In the genomic region with DNA sequence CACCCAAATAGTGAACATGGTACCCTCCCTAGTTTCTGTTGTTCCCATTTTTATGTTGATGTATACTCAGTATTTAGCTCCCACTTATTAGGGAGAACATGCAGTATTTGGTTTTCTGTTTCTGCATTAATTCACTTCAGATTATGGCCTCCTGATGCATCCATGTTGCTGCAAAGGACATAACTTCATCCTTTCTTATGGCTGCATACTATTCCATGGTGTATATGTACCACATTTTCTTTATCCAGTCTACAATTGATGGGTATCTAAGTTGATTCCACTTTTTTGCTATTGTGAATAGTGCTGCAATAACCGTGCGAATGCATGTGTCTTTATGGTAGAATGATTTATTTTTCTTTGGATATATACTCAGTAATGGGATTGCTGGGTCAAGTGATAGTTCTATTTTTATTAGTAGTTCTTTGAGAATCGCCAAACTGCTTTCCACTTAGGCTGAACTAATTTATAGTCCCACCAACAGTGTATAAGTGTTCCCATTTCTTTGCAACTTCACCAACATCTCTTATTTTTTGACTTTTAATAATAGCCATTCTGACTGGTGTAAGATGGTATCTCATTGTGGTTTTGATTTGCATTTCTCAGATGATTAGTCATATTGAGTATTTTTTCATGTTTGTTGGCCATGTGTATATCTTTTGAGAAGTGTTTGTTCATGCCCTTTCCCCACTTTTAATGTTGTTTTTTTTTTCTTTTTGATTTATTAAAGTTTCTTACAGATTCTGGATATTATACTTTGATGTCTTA, we compare ENCODE assay signal across 23 cellular contexts.
DNase-seq lines count a peak whose midpoint lies in the region; TF ChIP-seq lines count a peak whose summit lies in the region.
"Had no signal": no experiment of that assay in that cellular context is flagged by ENCODE, and none has a peak within 500 bp of the region (broad histone marks: within the 10 kb centered on the region; RNA-seq: fewer than 3 reads in every experiment).

No MANE protein-coding gene starts in this region.

- peaks cover 17% of the 10 kb centered on the region for H3K36me3 Mint-ChIP-seq in HFFc6 (ENCODE audit: low read depth)
- H3K36me3 Mint-ChIP-seq in H9 (ENCODE audit: insufficient read depth in 1 of 3, low read depth in 3 of 3): peaks cover 0 to 14% (median 4%) of the 10 kb centered on the region in 3 experiments; a peak in 3 of 7 replicates

- no peaks in the 10 kb centered on the region for H3K79me2 ChIP-seq in H9 (ENCODE audit: insufficient read depth, low read length)
- H3K79me2 ChIP-seq: parathyroid adenoma had no signal

- no peak overlapping the region for H4K8ac ChIP-seq in H9 (replicated peaks; ENCODE audit: insufficient read length, low read depth, low read length)

- no peak overlapping the region for H3K4ac ChIP-seq in H9 (ENCODE audit: low read depth, low read length)

- no peak overlapping the region for H2BK120ac ChIP-seq in H9 (ENCODE audit: low read depth, low read length, poor library complexity, severe bottlenecking)

- H2BK12ac ChIP-seq in H9 (ENCODE audit: insufficient read length, low read depth, low read length): no peak overlapping the region

- H3K9me3 ChIP-seq in adipocyte (ENCODE audit: control insufficient read depth, low read length): no peaks in the 10 kb centered on the region
- H3K9me3 ChIP-seq in H9 (ENCODE audit: control insufficient read depth, low read depth, low read length): no peaks in the 10 kb centered on the region
- H3K9me3 ChIP-seq: body of pancreas, left lung, upper lobe of right lung had no signal

- H3K27me3 Mint-ChIP-seq in HFFc6 (ENCODE audit: insufficient read depth) (no peaks in the 10 kb centered on the region), H9 (ENCODE audit: low read depth) (no peaks in the 10 kb centered on the region)
- H3K27me3 Mint-ChIP-seq: activated CD4-positive, alpha-beta T cell treated with anti-CD3 and anti-CD28 coated beads, Interleukin-2, amount 10 ng/mL, durations not matched to agents 24 days and 14 days; activated naive CD8-positive, alpha-beta T cell had no signal

- no peak overlapping the region for H2BK5ac ChIP-seq in H9 (ENCODE audit: insufficient read length, low read length)

- H3K27ac Mint-ChIP-seq in HFFc6: no peak overlapping the region
- no peak overlapping the region for H3K27ac Mint-ChIP-seq in H9
- H3K27ac Mint-ChIP-seq: activated CD4-positive, alpha-beta T cell treated with anti-CD3 and anti-CD28 coated beads, Interleukin-2, amount 10 ng/mL, durations not matched to agents 24 days and 14 days; activated naive CD8-positive, alpha-beta T cell; nephron had no signal

- WGBS in H9 (ENCODE audit: extremely low coverage, insufficient read length, low lambda C conversion rate): no CpG with 5 or more reads among the region's 3 CpGs

- TF ChIP-seq CTCF in HFFc6 (IDR thresholded peaks at IDR 0.05) (no peak), H9 (conservative IDR thresholded peaks at IDR 0.05) (no peak)

- H3K4me1 Mint-ChIP-seq in HFFc6 (ENCODE audit: low read depth) (peaks cover 22% of the 10 kb centered on the region), H9 (no peaks in the 10 kb centered on the region)
- H3K4me1 Mint-ChIP-seq: activated CD4-positive, alpha-beta T cell treated with anti-CD3 and anti-CD28 coated beads, Interleukin-2, amount 10 ng/mL, durations not matched to agents 24 days and 14 days; nephron had no signal

- no peak overlapping the region for H2BK20ac ChIP-seq in H9 (ENCODE audit: low read depth, low read length, poor library complexity, severe bottlenecking)

- peak; percentile 14 for DNase-seq in A172 (ENCODE audit: low spot score)
- DNase-seq in HFFc6: peak; percentile 48
- DNase-seq in adipocyte (ENCODE audit: low read depth): peak; percentile 2
- DNase-seq in fibroblast of peridontal ligament (ENCODE audit: extremely low read depth): peak; percentile 26
- no peak for DNase-seq in LoVo (ENCODE audit: low spot score)
- DNase-seq in H7: no peak
- no peak for DNase-seq in H9
- no peak for DNase-seq in NCI-H146 treated with DMSO at 0.1 percent for 48 hours (lab: John Stamatoyannopoulos, UW; ENCODE audit: unreplicated experiment)
- DNase-seq: 8988T; activated CD4-positive, alpha-beta T cell treated with anti-CD3 and anti-CD28 coated beads, Interleukin-2, amount 10 ng/mL, durations not matched to agents 24 days and 14 days; body of pancreas; effector memory CD4-positive, alpha-beta T cell; heart left ventricle; KG1; left lung; NCI-H2029; NCI-H446; substantia nigra; upper lobe of right lung had no signal

- H3K9ac ChIP-seq in adipocyte (ENCODE audit: low read length): no peak overlapping the region
- H3K9ac ChIP-seq in H9 (ENCODE audit: extremely low read depth, insufficient read length, low read length): no peak overlapping the region
- H3K9ac ChIP-seq: parathyroid adenoma had no signal

- no peaks in the 10 kb centered on the region for H3K27me3 ChIP-seq in adipocyte (replicated peaks; ENCODE audit: control insufficient read depth, insufficient read depth, low read length)
- H3K27me3 ChIP-seq in H7 (ENCODE audit: control insufficient read depth, insufficient read depth, low read length): no peaks in the 10 kb centered on the region
- H3K27me3 ChIP-seq in H9 (ENCODE audit: insufficient read depth, low read length): no peaks in the 10 kb centered on the region
- H3K27me3 ChIP-seq: body of pancreas, heart left ventricle, left lung, upper lobe of right lung had no signal

- no peaks in the 10 kb centered on the region for H3K79me1 ChIP-seq in H9 (ENCODE audit: insufficient read depth, low read depth, low read length, poor library complexity, severe bottlenecking)

- no peak overlapping the region for H2BK15ac ChIP-seq in H9 (ENCODE audit: low read depth, low read length)

- no peak overlapping the region for H3K4me3 ChIP-seq in adipocyte (ENCODE audit: low read length)
- no peak overlapping the region for H3K4me3 ChIP-seq in H7 (ENCODE audit: insufficient read depth, low read depth, low read length)
- H3K4me3 ChIP-seq: body of pancreas, heart left ventricle, left lung, upper lobe of right lung had no signal

- peaks cover 5% of the 10 kb centered on the region for H3K36me3 ChIP-seq in adipocyte (ENCODE audit: control insufficient read depth, insufficient read depth, low read length, severe bottlenecking)
- no peaks in the 10 kb centered on the region for H3K36me3 ChIP-seq in H7 (replicated peaks; ENCODE audit: control insufficient read depth, insufficient read depth, low read length)
- H3K36me3 ChIP-seq: left lung, upper lobe of right lung had no signal

- no peaks in the 10 kb centered on the region for H3K9me3 Mint-ChIP-seq in HFFc6
- no peaks in the 10 kb centered on the region for H3K9me3 Mint-ChIP-seq in H9

- H2AK5ac ChIP-seq in H9 (ENCODE audit: insufficient read length, low read length): no peak overlapping the region

- H3K56ac ChIP-seq in H9 (ENCODE audit: insufficient read length, low read depth, low read length): no peak overlapping the region

- no peak overlapping the region for H3K18ac ChIP-seq in H9 (ENCODE audit: insufficient read length, low read depth, low read length)

- no peak overlapping the region for H3K4me2 ChIP-seq in H9 (ENCODE audit: insufficient read depth, insufficient read length, low read length)

- no peaks in the 10 kb centered on the region for H3K23me2 ChIP-seq in H9 (ENCODE audit: insufficient read length, low read depth, low read length, poor library complexity, severe bottlenecking)

- H4K91ac ChIP-seq in H9 (ENCODE audit: insufficient read length, low read depth, low read length): no peak overlapping the region

- no peak overlapping the region for H3K23ac ChIP-seq in H9 (ENCODE audit: insufficient read length, low read depth, low read length)

- H2AFZ ChIP-seq in H9 (ENCODE audit: low read length): no peak overlapping the region
- H2AFZ ChIP-seq: parathyroid adenoma had no signal

- no peaks in the 10 kb centered on the region for H4K20me1 ChIP-seq in H9 (ENCODE audit: control insufficient read depth, insufficient read depth, insufficient read length)

- H3K4me3 Mint-ChIP-seq in HFFc6 (no peak overlapping the region), H9 (no peak overlapping the region)
- H3K4me3 Mint-ChIP-seq: activated CD4-positive, alpha-beta T cell treated with anti-CD3 and anti-CD28 coated beads, Interleukin-2, amount 10 ng/mL, durations not matched to agents 24 days and 14 days; activated naive CD8-positive, alpha-beta T cell; nephron had no signal

- H4K5ac ChIP-seq in H9 (ENCODE audit: insufficient read length, low read depth, low read length): no peak overlapping the region

- no peak overlapping the region for H3T11ph ChIP-seq in H9 (ENCODE audit: low read length)

- H3K14ac ChIP-seq in H9 (ENCODE audit: insufficient read depth, low read length): no peak overlapping the region

- H3K27ac ChIP-seq in H9 (ENCODE audit: insufficient read length, low read depth, low read length): no peak overlapping the region
- H3K27ac ChIP-seq: body of pancreas, heart left ventricle, left lung, parathyroid adenoma, upper lobe of right lung, VCaP had no signal

- peaks cover 9% of the 10 kb centered on the region for H3K4me1 ChIP-seq in adipocyte (ENCODE audit: control insufficient read depth, insufficient read depth, low read length)
- H3K4me1 ChIP-seq in H9 (ENCODE audit: insufficient read depth, low read length): no peaks in the 10 kb centered on the region
- H3K4me1 ChIP-seq: body of pancreas, heart left ventricle, left lung, parathyroid adenoma, upper lobe of right lung had no signal

Comparison
In these comparisons a context has a peak if more than half of its experiments do, and no peak if none do; other contexts are left out.
1. DNase-seq: peak in A172 (single experiment), HFFc6 (single experiment), adipocyte (single experiment) and fibroblast of peridontal ligament (single experiment); none in LoVo (single experiment), H7 (single experiment), H9 (single experiment) and NCI-H146 treated with DMSO at 0.1 percent for 48 hours (single experiment).